In genomic region chr6:32666420-32667300, GRCh38 we compare ENCODE assay signal across 8 cellular contexts. TPM values are rescaled to one million over a fixed set of nuclear protein-coding genes. Genes with fewer than 3 reads are reported as not detected.
A peak's percentile ranks its signal among the peaks of the same experiment; 100 is the strongest.
DNase-seq lines count a peak whose midpoint lies in the region; ATAC-seq, FAIRE-seq and TF ChIP-seq lines count a peak whose summit lies in the region.

Gene HLA-DQB1, minus strand, starts transcription at chr6:32666657. Its CDS starts 50 bp downstream, at chr6:32666607.

- H3K9ac ChIP-seq in HepG2 (ENCODE audit: insufficient read depth, low read depth, low read length) = no peak within 1 kb of the TSS

- CTCF ChIA-PET in CD8-positive, alpha-beta T cell (lab: Charles Lee) = interaction anchor here (0.9 to 1.2 kb wide), 3 partner anchors 34 to 83 kb away, joined by 3 to 4 read pairs (median 3); no protein-coding TSS in a partner anchor
- CTCF ChIA-PET in HepG2 (lab: Yijun Ruan, JAX; ENCODE audit: low intra/inter-chr PET ratio, low total read pairs) = no interaction called here

- H4K20me1 ChIP-seq in HepG2 (ENCODE audit: insufficient read depth, low read length) = no peaks in the 10 kb centered on the region

- intact Hi-C loops in CD8-positive, alpha-beta T cell (cut with DNase I, micrococcal nuclease) = loop anchor here (1.0 to 5.0 kb wide), 3 partner anchors 19 to 1046 kb away; partner anchors contain the start of gene UQCC2 (in 1 of the 2)
- intact Hi-C loops in HepG2 (cut with micrococcal nuclease; ENCODE audit: unreplicated experiment) = no loop called here

- TF ChIP-seq EP300 in HepG2 (IDR thresholded peaks at IDR 0.05; ENCODE audit: low read depth in 2 of 2, low read length in 2 of 2) (no peak), HepG2 (CRISPR knock-in tag; IDR thresholded peaks at IDR 0.05; ENCODE audit: borderline replicate concordance) (no peak), suprapubic skin (IDR thresholded peaks at IDR 0.05) (no peak)

- peak within 1 kb of the TSS; percentile 49 for H3K4me3 ChIP-seq in CD8-positive, alpha-beta T cell (ENCODE audit: low read depth, low read length)
- H3K4me3 ChIP-seq in cardiac fibroblast (replicated peaks in 1 of 2; ENCODE audit: low read depth in 2 of 2, low read length in 2 of 2) = no peak within 1 kb of the TSS
- H3K4me3 ChIP-seq in HepG2 (replicated peaks in 1 of 3; ENCODE audit: insufficient read depth in 1 of 3, low read depth in 2 of 3, low read length in 3 of 3) = no peak within 1 kb of the TSS
- no peak within 1 kb of the TSS for H3K4me3 ChIP-seq in suprapubic skin

- H3K27ac Mint-ChIP-seq in CD8-positive, alpha-beta T cell = peak within 1 kb of the TSS; percentile 62

- no peak for TF ChIP-seq POLR2A in HepG2 (IDR thresholded peaks at IDR 0.05; ENCODE audit: insufficient read depth in 1 of 2, low read depth in 2 of 2, low read length in 2 of 2)
- TF ChIP-seq POLR2A in suprapubic skin (IDR thresholded peaks at IDR 0.05) = no peak

- no peaks in the 10 kb centered on the region for H3K9me3 Mint-ChIP-seq in CD8-positive, alpha-beta T cell

- H3K79me2 ChIP-seq in HepG2 (ENCODE audit: insufficient read depth, low read length) = no peaks in the 10 kb centered on the region

- H2AFZ ChIP-seq in HepG2 (ENCODE audit: low read length) = no peak within 1 kb of the TSS

- peak within 1 kb of the TSS; percentile 83 for H3K4me3 Mint-ChIP-seq in CD8-positive, alpha-beta T cell

- peak; percentile 80 for ATAC-seq in CD8-positive, alpha-beta T cell
- ATAC-seq in GM19025 (IDR thresholded peaks at IDR 0.05; ENCODE audit: low read depth, unreplicated experiment) = peak; percentile 55
- peak; percentile 63 for ATAC-seq in HG03354 (IDR thresholded peaks at IDR 0.05; ENCODE audit: poor library complexity, severe bottlenecking, unreplicated experiment)
- peak; percentile 76 for ATAC-seq in HepG2

- peak; percentile 4 for FAIRE-seq in HepG2 (lab: Jason Lieb, UNC)

- H3K4me1 ChIP-seq in CD8-positive, alpha-beta T cell (ENCODE audit: insufficient read depth, low read length) = peaks cover 23% of the 10 kb centered on the region
- H3K4me1 ChIP-seq in HepG2 (ENCODE audit: insufficient read depth, low read length) (no peaks in the 10 kb centered on the region), suprapubic skin (no peaks in the 10 kb centered on the region)

- TF ChIP-seq RAD21 in HepG2 (CRISPR knock-in tag; IDR thresholded peaks at IDR 0.05) = no peak

- H3K4me2 ChIP-seq in HepG2 (ENCODE audit: low read depth, low read length) = no peak within 1 kb of the TSS

- no peaks in the 10 kb centered on the region for H3K27me3 ChIP-seq in CD8-positive, alpha-beta T cell (ENCODE audit: insufficient read depth, low read length)
- H3K27me3 ChIP-seq in HepG2 (ENCODE audit: control insufficient read depth in 1 of 2, insufficient read depth in 2 of 2, low read length in 2 of 2) = peaks cover 1 to 10% of the 10 kb centered on the region in 2 experiments; a peak in 3 of 5 replicates
- no peaks in the 10 kb centered on the region for H3K27me3 ChIP-seq in suprapubic skin

- H3K4me1 Mint-ChIP-seq in CD8-positive, alpha-beta T cell (ENCODE audit: low read depth) = peaks cover 44% of the 10 kb centered on the region

- no peak for TF ChIP-seq CTCF in CD8-positive, alpha-beta T cell (IDR thresholded peaks at IDR 0.05)
- TF ChIP-seq CTCF in cardiac fibroblast (IDR thresholded peaks at IDR 0.05; ENCODE audit: low read depth, low read length) (no peak), HepG2 (CRISPR knock-in tag; IDR thresholded peaks at IDR 0.05) (no peak), suprapubic skin (IDR thresholded peaks at IDR 0.05) (no peak)

- H3K27ac ChIP-seq in CD8-positive, alpha-beta T cell (ENCODE audit: low read depth, low read length) = peak within 1 kb of the TSS; percentile 37
- H3K27ac ChIP-seq in HepG2 (ENCODE audit: extremely low read length, insufficient read depth, low read length) (no peak within 1 kb of the TSS), suprapubic skin (no peak within 1 kb of the TSS)

- peaks cover 28% of the 10 kb centered on the region for H3K27me3 Mint-ChIP-seq in CD8-positive, alpha-beta T cell (ENCODE audit: low read depth)

- no peaks in the 10 kb centered on the region for H3K9me3 ChIP-seq in CD8-positive, alpha-beta T cell (ENCODE audit: low read length)
- peaks cover 5% of the 10 kb centered on the region for H3K9me3 ChIP-seq in HepG2 (ENCODE audit: low read length)
- H3K9me3 ChIP-seq in suprapubic skin = no peaks in the 10 kb centered on the region

- peak in 6 of 7 experiments; percentile 26 to 71 (median 56) for DNase-seq in CD8-positive, alpha-beta T cell
- DNase-seq in T-helper 1 cell (peak in 3 of 5 donors; percentile 52 to 73 (median 54)), cardiac fibroblast (ENCODE audit: low read depth in 2 of 2) (peak; percentile 24 to 26), HepG2 (ENCODE audit: low spot score) (peak; percentile 22), suprapubic skin (ENCODE audit: low spot score in 2 of 2) (no peak)
- DNase-seq in stimulated activated CD8-positive, alpha-beta memory T cell treated with anti-CD3 and anti-CD28 coated beads, Interleukin-2, amount 100 ng/mL, for 48 hours (ENCODE audit: low read depth in 2 of 2) = peak; percentile 14

- in situ Hi-C loops in HepG2 (cut with HindIII; ENCODE audit: extremely low pct_ligation_motif_present, low pct_unique_long_range_greater_than_20kb) = no loop called here

- 14% methylated on average over 15 of the region's 16 CpGs for WGBS in HepG2 (ENCODE audit: low lambda C conversion rate)
- 15% methylated on average over 16 of the region's 16 CpGs for WGBS in suprapubic skin

- peaks cover 2% of the 10 kb centered on the region for H3K36me3 Mint-ChIP-seq in CD8-positive, alpha-beta T cell

- no TSS peak for BruUV-seq in HepG2 (replicated peaks; lab: Mats Ljungman, UMichigan)

- H3K36me3 ChIP-seq in CD8-positive, alpha-beta T cell (ENCODE audit: insufficient read depth, low read length) = no peaks in the 10 kb centered on the region
- H3K36me3 ChIP-seq in HepG2 (replicated peaks in 1 of 2; ENCODE audit: control insufficient read depth in 1 of 2, insufficient read depth in 2 of 2, low read length in 2 of 2) (no peaks in the 10 kb centered on the region), suprapubic skin (no peaks in the 10 kb centered on the region)

- POLR2A ChIA-PET in CD8-positive, alpha-beta T cell (lab: Charles Lee) = interaction anchor here (0.9 kb wide), 2 partner anchors 44 to 94 kb away, joined by 3 to 4 read pairs; no protein-coding TSS in a partner anchor
- POLR2A ChIA-PET in HepG2 (lab: Yijun Ruan, JAX) = no interaction called here

TF ChIP-seq in HepG2, 621 proteins besides CTCF, POLR2A, EP300 and RAD21:
- TF ChIP-seq NFYB (CRISPR knock-in tag; IDR thresholded peaks at IDR 0.05) (peak; percentile 52; the same call in 1 of the 2 replicates), RFXAP (CRISPR knock-in tag; IDR thresholded peaks at IDR 0.05; ENCODE audit: borderline replicate concordance) (peak; percentile 98), CREB1 (IDR thresholded peaks at IDR 0.05) (peak; percentile 31; the same call in 1 of the 2 replicates), CREB1 (CRISPR knock-in tag; IDR thresholded peaks at IDR 0.05) (peak; percentile 68), ZFP41 (CRISPR knock-in tag; IDR thresholded peaks at IDR 0.05; ENCODE audit: borderline replicate concordance) (no peak), RFX5 (IDR thresholded peaks at IDR 0.05; ENCODE audit: low read depth, low read length) (peak; percentile 99), NFYC (CRISPR knock-in tag; IDR thresholded peaks at IDR 0.05) (peak; percentile 55; the same call in 1 of the 2 replicates), ZNF34 (CRISPR knock-in tag; IDR thresholded peaks at IDR 0.05; ENCODE audit: borderline replicate concordance) (no peak), RFXANK (CRISPR knock-in tag; IDR thresholded peaks at IDR 0.05) (peak; percentile 98)

RNA-seq across cellular contexts. Expression of gene HLA-DQB1, which starts in this region (rescaled TPM):
- 10 to 100 TPM; 27.5 to 30.6 TPM for total RNA-seq in CD8-positive, alpha-beta T cell
- total RNA-seq in HepG2 (2016; rRNA removed; fragmentation: Illumina TruSeq; extraction: Trizol) = not detected in 2 replicates
- total RNA-seq in HepG2 (2016; cell fraction: cytosol; rRNA removed; fragmentation: Illumina TruSeq; extraction: Trizol; ENCODE audit: low read depth) = not detected in 2 replicates
- not detected in 2 replicates for total RNA-seq in HepG2 (2016; cell fraction: insoluble cytoplasmic fraction; rRNA removed; fragmentation: Illumina TruSeq; extraction: Trizol)
- not detected in 2 replicates for total RNA-seq in HepG2 (2016; cell fraction: membrane; rRNA removed; fragmentation: Illumina TruSeq; extraction: Trizol)
- total RNA-seq in HepG2 (2016; cell fraction: nucleus; rRNA removed; fragmentation: Illumina TruSeq; extraction: Trizol) = not detected in 2 replicates
- polyA plus RNA-seq in HepG2 (2011; rRNA removed) = not detected in 2 replicates
- 0.08 and 0.21 TPM in 2 replicates for polyA plus RNA-seq in HepG2 (2011; cell fraction: cytosol; rRNA removed)
- 0.10 and 0.18 TPM in 2 replicates for polyA plus RNA-seq in HepG2 (2011; cell fraction: nucleus; rRNA removed)
- not detected in 2 replicates for polyA plus RNA-seq in HepG2 (2012)
- not detected in 2 replicates for polyA plus RNA-seq in HepG2 (2016; cell fraction: cytosol; fragmentation: Illumina TruSeq; extraction: Trizol; ENCODE audit: low read depth)
- not detected in 2 replicates for polyA plus RNA-seq in HepG2 (2016; cell fraction: insoluble cytoplasmic fraction; fragmentation: Illumina TruSeq; extraction: Trizol; ENCODE audit: low read depth)
- polyA plus RNA-seq in HepG2 (2016; cell fraction: membrane; fragmentation: Illumina TruSeq; extraction: Trizol; ENCODE audit: low read depth) = not detected in 2 replicates
- polyA plus RNA-seq in HepG2 (2016; cell fraction: nucleus; fragmentation: Illumina TruSeq; extraction: Trizol; ENCODE audit: insufficient read depth, low read depth) = not detected in 2 replicates
- 0.14 TPM in 1 of 2 replicates, not detected in the other for polyA minus RNA-seq in HepG2 (2011; rRNA and poly(A)+ RNA removed; ENCODE audit: low replicate concordance)
- not detected in 2 replicates for polyA minus RNA-seq in HepG2 (2011; cell fraction: cytosol; rRNA and poly(A)+ RNA removed)
- not detected in 2 replicates for polyA minus RNA-seq in HepG2 (2011; cell fraction: nucleus; rRNA and poly(A)+ RNA removed)
- total RNA-seq in suprapubic skin = 1 to 10 TPM; 1.6 to 9.4 (median 3.7) TPM

Comparison
In these comparisons a context has a peak if more than half of its experiments do, and no peak if none do; other contexts are left out.
1. Peak in DNase-seq and ATAC-seq in HepG2; RNA of the gene not detected or under 1 TPM.
2. DNase-seq: peak in CD8-positive, alpha-beta T cell (6 of 7), T-helper 1 cell (3 of 5), cardiac fibroblast (2 of 2) and stimulated activated CD8-positive, alpha-beta memory T cell treated with anti-CD3 and anti-CD28 coated beads, Interleukin-2, amount 100 ng/mL, for 48 hours (2 of 2); none in suprapubic skin (0 of 2).
3. Peak in every context shown above with its lines, with median percentiles within 50 percentile points of each other: ATAC-seq.